ENCODE assay signal across 18 cellular contexts in the genomic region with DNA sequence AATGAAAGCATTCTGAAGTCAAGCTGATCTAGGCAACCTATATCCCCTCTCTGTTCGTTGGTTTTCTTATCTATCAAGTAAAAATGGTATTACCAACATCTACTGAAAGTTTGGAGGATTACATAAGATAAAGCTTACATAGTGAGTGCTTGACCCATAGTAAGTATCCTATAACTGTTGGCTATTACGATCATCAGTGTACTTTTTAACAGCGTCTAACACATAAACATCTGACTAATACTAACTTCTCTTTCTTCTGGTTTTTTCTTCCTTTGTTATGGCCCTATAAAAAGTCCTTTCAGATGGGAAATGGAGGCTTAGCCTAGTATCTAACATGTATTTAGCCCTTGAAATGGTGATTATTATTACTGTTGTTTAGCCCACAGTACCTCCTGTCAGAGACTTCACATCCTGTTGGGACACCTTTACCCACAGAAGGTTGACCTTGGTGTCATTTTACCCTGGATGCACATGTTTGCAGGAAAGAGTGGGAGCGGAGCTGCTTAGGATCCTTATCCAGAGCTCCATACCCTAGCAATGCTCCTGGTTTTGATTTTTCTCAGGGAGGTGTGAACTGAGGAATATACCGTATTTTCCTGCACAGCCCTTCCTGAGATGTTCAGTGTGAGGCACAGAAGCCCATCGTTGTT. TPM values are rescaled to one million over a fixed set of nuclear protein-coding genes. Genes with fewer than 3 reads are reported as not detected.
DNase-seq lines count a peak whose midpoint lies in the region; ATAC-seq and TF ChIP-seq lines count a peak whose summit lies in the region.
"Had no signal": no experiment of that assay in that cellular context is flagged by ENCODE, and none has a peak within 500 bp of the region (broad histone marks: within the 10 kb centered on the region; RNA-seq: fewer than 3 reads in every experiment).

No MANE protein-coding gene starts in this region.

- H3K4me3 Mint-ChIP-seq in activated naive CD4-positive, alpha-beta T cell treated with anti-CD3 and anti-CD28 coated beads, Interleukin-2, amount 50 U/mL, for 24 hours: no peak overlapping the region
- no peak overlapping the region for H3K4me3 Mint-ChIP-seq in stimulated activated effector memory CD8-positive, alpha-beta T cell treated with anti-CD3 and anti-CD28 coated beads, Interleukin-12 subunit alpha, Interleukin-12 subunit beta, amount 100 ng/mL, for 72 hours
- H3K4me3 Mint-ChIP-seq: CD4-positive, alpha-beta T cell; GM23338; H9 had no signal

- intact Hi-C loops in upper lobe of right lung (cut with DNase I): no loop called here

- no peaks in the 10 kb centered on the region for H3K9me3 Mint-ChIP-seq in activated naive CD4-positive, alpha-beta T cell treated with anti-CD3 and anti-CD28 coated beads, Interleukin-2, amount 50 U/mL, for 24 hours
- H3K9me3 Mint-ChIP-seq in activated naive CD4-positive, alpha-beta T cell treated with anti-CD3 and anti-CD28 coated beads, Interleukin-2, amount 50 U/mL, for 72 hours: no peaks in the 10 kb centered on the region
- no peaks in the 10 kb centered on the region for H3K9me3 Mint-ChIP-seq in stimulated activated effector memory CD8-positive, alpha-beta T cell treated with anti-CD3 and anti-CD28 coated beads, Interleukin-12 subunit alpha, Interleukin-12 subunit beta, amount 100 ng/mL, for 72 hours
- H3K9me3 Mint-ChIP-seq: CD4-positive, alpha-beta T cell; GM23338; H9 had no signal

- no peaks in the 10 kb centered on the region for H3K27me3 ChIP-seq in upper lobe of right lung
- H3K27me3 ChIP-seq: BLaER1 treated with 17β-estradiol and CSF1 and Interleukin-3, amounts not matched to agents 10 nM and 100 nM had no signal

- DNase-seq in activated naive CD4-positive, alpha-beta T cell treated with anti-CD3 and anti-CD28 coated beads, Interleukin-2, amount 50 U/mL, for 72 hours (ENCODE audit: low spot score in 2 of 2): no peak
- peak; percentile 65 for DNase-seq in M059J (ENCODE audit: low read depth)
- DNase-seq in iris pigment epithelial cell (ENCODE audit: low read depth): peak; percentile 63
- no peak for DNase-seq in stimulated activated effector memory CD8-positive, alpha-beta T cell treated with anti-CD3 and anti-CD28 coated beads, Interleukin-12 subunit alpha, Interleukin-12 subunit beta, amount 100 ng/mL, for 72 hours (ENCODE audit: low spot score in 2 of 2)
- no peak for DNase-seq in OCI-M2 (lab: John Stamatoyannopoulos, UW; ENCODE audit: unreplicated experiment)
- DNase-seq in upper lobe of right lung: no peak
- DNase-seq in stimulated activated CD4-positive, alpha-beta T cell treated with anti-CD3 and anti-CD28 coated beads, Interleukin-4, amount 100 ng/mL, for 1 hour: no peak
- DNase-seq: 8988T; Calu3; CD4-positive, alpha-beta T cell; DMS 273 treated with DMSO at 0.1 percent for 48 hours; H9 had no signal

- no peak overlapping the region for H3K4me3 ChIP-seq in upper lobe of right lung
- H3K4me3 ChIP-seq: BLaER1 treated with 17β-estradiol and CSF1 and Interleukin-3, amounts not matched to agents 10 nM and 100 nM; GM12878; GM23338 had no signal

- H3K4me1 ChIP-seq in upper lobe of right lung: no peaks in the 10 kb centered on the region

- no peaks in the 10 kb centered on the region for H3K36me3 ChIP-seq in upper lobe of right lung

- no peak for TF ChIP-seq CTCF in upper lobe of right lung (IDR thresholded peaks at IDR 0.05)

- no peaks in the 10 kb centered on the region for H3K4me1 Mint-ChIP-seq in activated naive CD4-positive, alpha-beta T cell treated with anti-CD3 and anti-CD28 coated beads, Interleukin-2, amount 50 U/mL, for 24 hours
- peaks cover 11% of the 10 kb centered on the region for H3K4me1 Mint-ChIP-seq in stimulated activated effector memory CD8-positive, alpha-beta T cell treated with anti-CD3 and anti-CD28 coated beads, Interleukin-12 subunit alpha, Interleukin-12 subunit beta, amount 100 ng/mL, for 72 hours

- H3K27me3 Mint-ChIP-seq in activated naive CD4-positive, alpha-beta T cell treated with anti-CD3 and anti-CD28 coated beads, Interleukin-2, amount 50 U/mL, for 24 hours: no peaks in the 10 kb centered on the region
- H3K27me3 Mint-ChIP-seq: CD4-positive, alpha-beta T cell had no signal

- no peak overlapping the region for H3K27ac ChIP-seq in upper lobe of right lung
- H3K27ac ChIP-seq: BLaER1 treated with 17β-estradiol and CSF1 and Interleukin-3, amounts not matched to agents 10 nM and 100 nM had no signal

- H3K27ac Mint-ChIP-seq in activated naive CD4-positive, alpha-beta T cell treated with anti-CD3 and anti-CD28 coated beads, Interleukin-2, amount 50 U/mL, for 24 hours: peak overlapping the region; percentile 5
- no peak overlapping the region for H3K27ac Mint-ChIP-seq in activated naive CD4-positive, alpha-beta T cell treated with anti-CD3 and anti-CD28 coated beads, Interleukin-2, amount 50 U/mL, for 72 hours
- H3K27ac Mint-ChIP-seq in stimulated activated effector memory CD8-positive, alpha-beta T cell treated with anti-CD3 and anti-CD28 coated beads, Interleukin-12 subunit alpha, Interleukin-12 subunit beta, amount 100 ng/mL, for 72 hours: peak overlapping the region; percentile 1
- H3K27ac Mint-ChIP-seq: CD4-positive, alpha-beta T cell; GM23338; H9 had no signal

- peaks cover 5% of the 10 kb centered on the region for H3K36me3 Mint-ChIP-seq in activated naive CD4-positive, alpha-beta T cell treated with anti-CD3 and anti-CD28 coated beads, Interleukin-2, amount 50 U/mL, for 24 hours
- no peaks in the 10 kb centered on the region for H3K36me3 Mint-ChIP-seq in activated naive CD4-positive, alpha-beta T cell treated with anti-CD3 and anti-CD28 coated beads, Interleukin-2, amount 50 U/mL, for 72 hours
- H3K36me3 Mint-ChIP-seq in stimulated activated effector memory CD8-positive, alpha-beta T cell treated with anti-CD3 and anti-CD28 coated beads, Interleukin-12 subunit alpha, Interleukin-12 subunit beta, amount 100 ng/mL, for 72 hours: peaks cover 12% of the 10 kb centered on the region

- ATAC-seq in activated naive CD4-positive, alpha-beta T cell treated with anti-CD3 and anti-CD28 coated beads, Interleukin-2, amount 50 U/mL, for 72 hours: no peak
- ATAC-seq in stimulated activated effector memory CD8-positive, alpha-beta T cell treated with anti-CD3 and anti-CD28 coated beads, Interleukin-12 subunit alpha, Interleukin-12 subunit beta, amount 100 ng/mL, for 72 hours: no peak
- no peak for ATAC-seq in upper lobe of right lung
- ATAC-seq: GM12878, GM23338, HepG2 had no signal

- no peaks in the 10 kb centered on the region for H3K9me3 ChIP-seq in upper lobe of right lung
- H3K9me3 ChIP-seq: BLaER1 treated with 17β-estradiol and CSF1 and Interleukin-3, amounts not matched to agents 10 nM and 100 nM had no signal

RNA-seq across cellular contexts. Expression of gene INSYN2B, which starts 6.0 kb away (rescaled TPM):
- not detected for total RNA-seq in activated naive CD4-positive, alpha-beta T cell treated with anti-CD3 and anti-CD28 coated beads, Interleukin-2, amount 50 U/mL, for 72 hours
- 47.0 and 70.7 TPM in 2 replicates for total RNA-seq in M059J (2014; rRNA removed; shearing (Covaris generic))
- 0.17 TPM for total RNA-seq in upper lobe of right lung
- total RNA-seq: Calu3; CD4-positive, alpha-beta T cell; G401; GM12878; GM23338; H9; HepG2 had no signal

Comparison
In these comparisons a context has a peak if more than half of its experiments do, and no peak if none do; other contexts are left out.
1. H3K27ac Mint-ChIP-seq: peak in activated naive CD4-positive, alpha-beta T cell treated with anti-CD3 and anti-CD28 coated beads, Interleukin-2, amount 50 U/mL, for 24 hours (single experiment) and stimulated activated effector memory CD8-positive, alpha-beta T cell treated with anti-CD3 and anti-CD28 coated beads, Interleukin-12 subunit alpha, Interleukin-12 subunit beta, amount 100 ng/mL, for 72 hours (single experiment); none in activated naive CD4-positive, alpha-beta T cell treated with anti-CD3 and anti-CD28 coated beads, Interleukin-2, amount 50 U/mL, for 72 hours (0 of 2).
2. DNase-seq: peak in M059J (single experiment) and iris pigment epithelial cell (single experiment); none in activated naive CD4-positive, alpha-beta T cell treated with anti-CD3 and anti-CD28 coated beads, Interleukin-2, amount 50 U/mL, for 72 hours (0 of 2), stimulated activated effector memory CD8-positive, alpha-beta T cell treated with anti-CD3 and anti-CD28 coated beads, Interleukin-12 subunit alpha, Interleukin-12 subunit beta, amount 100 ng/mL, for 72 hours (0 of 2), OCI-M2 (single experiment), upper lobe of right lung (single experiment) and stimulated activated CD4-positive, alpha-beta T cell treated with anti-CD3 and anti-CD28 coated beads, Interleukin-4, amount 100 ng/mL, for 1 hour (single experiment).
3. RNA of gene INSYN2B, which starts 6.0 kb away (total RNA-seq): 47.0 to 70.7 TPM in M059J; 0.17 TPM in upper lobe of right lung (single experiment) and not detected in activated naive CD4-positive, alpha-beta T cell treated with anti-CD3 and anti-CD28 coated beads, Interleukin-2, amount 50 U/mL, for 72 hours; every median in the first group is over 10 times any median in the second.